Comparison of ENCODE assay signal across 9 cellular contexts in the genomic region with DNA sequence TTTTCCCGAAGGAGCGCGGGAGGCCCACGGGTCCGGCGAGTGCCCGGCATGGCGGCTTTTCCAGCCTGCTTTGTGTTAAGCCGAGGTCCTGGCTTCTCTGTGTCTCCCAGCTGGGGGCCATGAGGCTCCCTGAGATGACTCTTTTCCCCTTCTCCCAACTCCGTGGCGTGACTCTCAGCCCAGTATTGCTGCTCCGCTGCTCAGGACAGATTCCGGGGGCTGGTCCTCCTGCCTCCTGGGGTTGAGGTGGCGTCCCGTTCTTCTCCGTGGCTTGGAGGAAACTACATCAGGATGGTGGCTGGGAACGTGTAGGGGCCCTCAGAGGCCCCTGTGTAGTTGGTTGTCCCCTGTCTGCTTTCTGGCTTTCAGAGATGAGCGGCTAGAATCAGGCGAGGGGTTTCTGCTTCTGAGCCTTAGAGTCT. TPM values are rescaled to one million over a fixed set of nuclear protein-coding genes. Genes with fewer than 3 reads are reported as not detected.
A peak's percentile ranks its signal among the peaks of the same experiment; 100 is the strongest.
DNase-seq lines count a peak whose midpoint lies in the region; ATAC-seq and TF ChIP-seq lines count a peak whose summit lies in the region.
"Had no signal": no experiment of that assay in that cellular context is flagged by ENCODE, and none has a peak within 500 bp of the region (broad histone marks: within the 10 kb centered on the region; RNA-seq: fewer than 3 reads in every experiment).

No MANE protein-coding gene starts in this region.

- ATAC-seq in HG03342 (IDR thresholded peaks at IDR 0.05; ENCODE audit: unreplicated experiment), result no peak

- H3K27me3 ChIP-seq in prostate gland (replicated peaks; ENCODE audit: insufficient read depth), result no peaks in the 10 kb centered on the region

- peak overlapping the region; percentile 83 for H3K9ac ChIP-seq in SK-N-MC (ENCODE audit: insufficient read length)

- H3K9me3 ChIP-seq in SK-N-MC (ENCODE audit: low read depth, low read length) (no peaks in the 10 kb centered on the region), prostate gland (no peaks in the 10 kb centered on the region)

- 27% methylated on average over 19 of the region's 19 CpGs for WGBS in prostate gland

- TF ChIP-seq POLR2A in prostate gland (IDR thresholded peaks at IDR 0.05), result no peak

- H3K4me3 ChIP-seq in SK-N-MC (peak overlapping the region; percentile 94), fibroblast of mammary gland (ENCODE audit: control insufficient read depth, low read depth, low read length) (peak overlapping the region; percentile 70), prostate gland (peak overlapping the region; percentile 71 to 75)

- no peak for TF ChIP-seq CTCF in fibroblast of mammary gland (conservative IDR thresholded peaks at IDR 0.05; ENCODE audit: control insufficient read depth, insufficient read depth, low read depth, low read length)
- no peak for TF ChIP-seq CTCF in prostate gland (IDR thresholded peaks at IDR 0.05)

- H3K36me3 ChIP-seq in SK-N-MC (ENCODE audit: insufficient read depth, low read length) (peaks cover 26% of the 10 kb centered on the region; the same call in 1 of the 2 replicates), prostate gland (peaks cover 20 to 35% of the 10 kb centered on the region in 2 donors)

- peaks cover 19% of the 10 kb centered on the region for H3K4me1 ChIP-seq in prostate gland (replicated peaks)

- intact Hi-C loops in prostate gland (cut with DNase I), result no loop called here

- DNase-seq in GM03348 (ENCODE audit: low spot score) (peak; percentile 36), SK-N-MC (ENCODE audit: low read depth, low spot score) (no peak), fibroblast of mammary gland (ENCODE audit: low read depth) (no peak), prostate gland (ENCODE audit: low spot score) (no peak), retina (no peak), NCI-H2171 treated with DMSO at 0.1 percent for 48 hours (lab: John Stamatoyannopoulos, UW) (no peak), ecto neural progenitor cell (ENCODE audit: low spot score) (no peak)
- DNase-seq: HCEC 1CT had no signal

- no peak overlapping the region for H3K27ac ChIP-seq in SK-N-MC
- peak overlapping the region in 1 of 2 donors; percentile 68 for H3K27ac ChIP-seq in prostate gland

RNA-seq across cellular contexts. Expression of a gene that starts 1.0 kb away (rescaled TPM):
- 100 to 1,000 TPM; 163 to 182 TPM for total RNA-seq in prostate gland

RNA-seq across cellular contexts. Expression of a gene that starts 1.0 kb away (rescaled TPM):
- total RNA-seq in prostate gland, result 10 to 100 TPM; 48.8 to 92.7 TPM

RNA-seq across cellular contexts. Expression of a gene that starts 13.0 kb away (rescaled TPM):
- total RNA-seq in prostate gland, result 100 to 1,000 TPM in 1 of 2 donors, 10 to 100 TPM in 1; 95.9 to 119 TPM

RNA-seq across cellular contexts. Expression of a gene that starts 15.2 kb away (rescaled TPM):
- 100 to 1,000 TPM; 235 to 744 TPM for total RNA-seq in prostate gland

RNA-seq across cellular contexts. Expression of a gene that starts 21.2 kb away (rescaled TPM):
- total RNA-seq in prostate gland, result 10 to 100 TPM; 41.8 to 93.9 TPM
